1 cellular context compared by ENCODE assay signal in the genomic region with DNA sequence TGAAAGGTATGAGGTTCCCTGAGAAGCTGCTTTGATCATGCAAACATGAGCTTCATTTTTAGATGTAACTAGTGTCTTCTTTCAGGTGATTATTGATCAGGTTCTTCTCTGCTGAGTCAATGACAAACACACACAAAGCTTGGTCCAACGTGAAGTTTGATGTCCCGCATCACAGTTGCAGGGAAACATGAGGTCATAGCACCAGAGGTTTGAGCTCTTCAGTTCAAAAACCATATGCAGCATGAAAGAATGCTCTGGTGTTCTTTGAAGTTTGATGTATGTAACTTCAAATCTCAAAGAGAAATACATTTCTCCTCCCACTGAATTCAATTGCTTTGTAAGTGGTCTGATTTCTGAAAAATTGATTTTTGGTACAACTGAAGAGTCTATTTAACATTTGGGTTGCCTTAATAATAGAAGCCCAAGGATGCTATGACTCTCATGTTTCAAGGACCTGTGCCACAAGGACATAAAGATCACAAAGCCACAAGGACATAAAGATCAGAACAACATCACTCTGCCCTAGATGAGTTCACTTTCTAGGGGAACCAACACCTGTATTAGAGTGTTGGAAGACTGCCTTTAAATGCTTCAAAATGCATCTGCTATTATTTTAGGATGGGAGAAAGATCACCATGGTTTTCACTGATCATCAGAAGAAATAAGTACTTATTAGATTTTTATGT.
TF ChIP-seq lines count a peak whose summit lies in the region.

No MANE protein-coding gene starts in this region.

TF ChIP-seq in Ishikawa, 13 proteins besides CTCF, POLR2A, EP300 and RAD21:
- TF ChIP-seq FOXM1 (IDR thresholded peaks at IDR 0.05; ENCODE audit: borderline replicate concordance, low read depth) (0 out of 2 replicates have a peak, but pooled peaks have one; percentile 7), TAF1 (IDR thresholded peaks at IDR 0.05; ENCODE audit: low read depth) (no peak), EGR1 (IDR thresholded peaks at IDR 0.05) (no peak), YY1 (IDR thresholded peaks at IDR 0.05; ENCODE audit: low read depth) (no peak), ZBTB7A (IDR thresholded peaks at IDR 0.05; ENCODE audit: low read depth) (no peak)
- TF ChIP-seq, protein P1, sequence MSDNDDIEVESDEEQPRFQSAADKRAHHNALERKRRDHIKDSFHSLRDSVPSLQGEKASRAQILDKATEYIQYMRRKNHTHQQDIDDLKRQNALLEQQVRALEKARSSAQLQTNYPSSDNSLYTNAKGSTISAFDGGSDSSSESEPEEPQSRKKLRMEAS (IDR thresholded peaks at IDR 0.05) = no peak
